19 cellular contexts compared by ENCODE assay signal in the genomic region with DNA sequence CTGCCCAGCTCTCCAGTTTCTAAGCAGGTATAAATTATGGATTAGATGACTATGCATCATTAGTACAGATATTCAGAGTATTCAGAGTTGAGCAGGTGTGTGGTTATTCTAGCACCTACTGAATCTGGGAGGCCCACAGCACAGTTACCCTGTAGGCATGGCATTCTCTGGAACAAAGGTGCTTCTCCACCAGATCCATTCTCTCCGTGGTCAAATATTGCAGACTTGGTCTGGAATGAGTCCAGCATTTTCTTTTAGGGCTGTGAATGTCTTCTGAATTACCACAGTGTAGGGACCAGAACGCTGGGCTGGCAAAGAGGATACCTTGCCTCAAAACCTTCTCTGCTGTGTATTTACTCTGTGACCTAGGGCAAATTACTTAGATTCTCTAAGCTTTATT.
DNase-seq lines count a peak whose midpoint lies in the region; ATAC-seq and TF ChIP-seq lines count a peak whose summit lies in the region.
"Had no signal": no experiment of that assay in that cellular context is flagged by ENCODE, and none has a peak within 500 bp of the region (broad histone marks: within the 10 kb centered on the region; RNA-seq: fewer than 3 reads in every experiment).

No MANE protein-coding gene starts in this region.

- DNase-seq in left ventricle myocardium inferior (no peak), right atrium auricular region (ENCODE audit: low spot score) (no peak), PC-3 (peak; percentile 28), islet precursor cell (peak; percentile 37), renal cortical epithelial cell (ENCODE audit: low read depth) (peak; percentile 52), AG20443 (ENCODE audit: low spot score) (no peak), natural killer cell (no peak)
- DNase-seq: 8988T; ACHN; C1 segment of cervical spinal cord; Caco-2; CD8-positive, alpha-beta T cell; DMS153; DND-41; H9 had no signal

- H3K4me1 ChIP-seq in left ventricle myocardium inferior (peaks cover 85% of the 10 kb centered on the region), right atrium auricular region (peaks cover 0 to 69% of the 10 kb centered on the region in 2 donors), PC-3 (ENCODE audit: insufficient read depth, low read length) (peaks cover 11% of the 10 kb centered on the region; the same call in 1 of the 2 replicates)

- H3K4me3 ChIP-seq in left ventricle myocardium inferior (no peak overlapping the region), right atrium auricular region (no peak overlapping the region), PC-3 (ENCODE audit: low read length) (no peak overlapping the region)
- H3K4me3 ChIP-seq: A549, GM23338 had no signal

- ATAC-seq in PC-3 (no peak; the same call in 1 of the 2 replicates), GM21717 (IDR thresholded peaks at IDR 0.05; ENCODE audit: unreplicated experiment) (no peak), natural killer cell (no peak)
- ATAC-seq: A549; CD8-positive, alpha-beta T cell; GM23338; HCT116 had no signal

- H3K27ac Mint-ChIP-seq in natural killer cell: peak overlapping the region in 1 of 2 donors; percentile 13
- H3K27ac Mint-ChIP-seq: CD8-positive, alpha-beta T cell; GM23338; H9 had no signal

- H3K4me2 ChIP-seq in PC-3 (ENCODE audit: low read length): no peak overlapping the region
- H3K4me2 ChIP-seq: A549, GM23338 had no signal

- H2AFZ ChIP-seq in PC-3 (ENCODE audit: low read length): no peak overlapping the region
- H2AFZ ChIP-seq: GM23338 had no signal

- H3K4me3 Mint-ChIP-seq in natural killer cell: no peak overlapping the region
- H3K4me3 Mint-ChIP-seq: CD8-positive, alpha-beta T cell; GM23338; H9 had no signal

- H3K27me3 ChIP-seq in left ventricle myocardium inferior (ENCODE audit: low read depth) (no peaks in the 10 kb centered on the region), right atrium auricular region (no peaks in the 10 kb centered on the region), PC-3 (ENCODE audit: low read length) (no peaks in the 10 kb centered on the region)

- CTCF ChIA-PET in PC-3 (lab: Charles Lee): no interaction called here

- H3K27me3 Mint-ChIP-seq in natural killer cell (ENCODE audit: low read depth in 2 of 2): no peaks in the 10 kb centered on the region

- no peaks in the 10 kb centered on the region for H4K20me1 ChIP-seq in PC-3 (ENCODE audit: low read length)

- H3K36me3 Mint-ChIP-seq in natural killer cell: no peaks in the 10 kb centered on the region

- H3F3A ChIP-seq in PC-3 (ENCODE audit: low read length, unreplicated experiment): no peaks in the 10 kb centered on the region

- H3K9ac ChIP-seq in PC-3 (ENCODE audit: low read length): no peak overlapping the region

- intact Hi-C loops in left ventricle myocardium inferior (cut with micrococcal nuclease): no loop called here
- intact Hi-C loops in PC-3 (cut with micrococcal nuclease): loop anchor here (10.0 kb wide), 1 partner anchor 142 kb away; no protein-coding TSS in a partner anchor
- intact Hi-C loops in natural killer cell (cut with micrococcal nuclease): loop anchor here (10.0 kb wide), 1 partner anchor 732 kb away; no protein-coding TSS in a partner anchor

- peaks cover 52 to 53% of the 10 kb centered on the region in 2 donors for H3K4me1 Mint-ChIP-seq in natural killer cell

- no TSS peak for BruUV-seq in PC-3 (replicated peaks; lab: Mats Ljungman, UMichigan)

- H3K79me2 ChIP-seq in PC-3 (ENCODE audit: low read length): no peaks in the 10 kb centered on the region

- H3K27ac ChIP-seq in left ventricle myocardium inferior (replicated peaks) (peak overlapping the region; percentile 81), right atrium auricular region (peak overlapping the region in 1 of 2 donors; percentile 17), PC-3 (ENCODE audit: low read length) (no peak overlapping the region)
- H3K27ac ChIP-seq: A549 had no signal

- H3K9me3 ChIP-seq in left ventricle myocardium inferior (replicated peaks): no peaks in the 10 kb centered on the region
- no peaks in the 10 kb centered on the region for H3K9me3 ChIP-seq in right atrium auricular region
- no peaks in the 10 kb centered on the region for H3K9me3 ChIP-seq in PC-3 (ENCODE audit: low read length)
- H3K9me3 ChIP-seq: A549, Caco-2 had no signal

- POLR2A ChIA-PET in PC-3 (lab: Charles Lee; ENCODE audit: unreplicated experiment): no interaction called here

- no peak for TF ChIP-seq CTCF in left ventricle myocardium inferior (IDR thresholded peaks at IDR 0.05; ENCODE audit: borderline replicate concordance)
- TF ChIP-seq CTCF in right atrium auricular region (IDR thresholded peaks at IDR 0.05): no peak
- TF ChIP-seq CTCF in PC-3 (conservative IDR thresholded peaks at IDR 0.05; ENCODE audit: low read depth, low read length): no peak
- no peak for TF ChIP-seq CTCF in natural killer cell (IDR thresholded peaks at IDR 0.05)

- no peaks in the 10 kb centered on the region for H3K9me3 Mint-ChIP-seq in natural killer cell
- H3K9me3 Mint-ChIP-seq: CD8-positive, alpha-beta T cell; GM23338; H9 had no signal

- H3K9me2 ChIP-seq in PC-3 (replicated peaks; ENCODE audit: low read length): no peaks in the 10 kb centered on the region

- H3K36me3 ChIP-seq in left ventricle myocardium inferior (peaks cover 4% of the 10 kb centered on the region), right atrium auricular region (no peaks in the 10 kb centered on the region), PC-3 (ENCODE audit: low read depth, low read length) (no peaks in the 10 kb centered on the region)

Comparison
In these comparisons a context has a peak if more than half of its experiments do, and no peak if none do; other contexts are left out.
1. DNase-seq: peak in PC-3 (single experiment), islet precursor cell (single experiment) and renal cortical epithelial cell (single experiment); none in left ventricle myocardium inferior (single experiment), right atrium auricular region (single experiment), AG20443 (single experiment) and natural killer cell (single experiment).